19 cellular contexts compared by ENCODE assay signal in genomic region chrX:74246524-74246923, GRCh38. TPM values are rescaled to one million over a fixed set of nuclear protein-coding genes. Genes with fewer than 3 reads are reported as not detected.
A peak's percentile ranks its signal among the peaks of the same experiment; 100 is the strongest.
DNase-seq lines count a peak whose midpoint lies in the region; ATAC-seq, FAIRE-seq and TF ChIP-seq lines count a peak whose summit lies in the region.
"Had no signal": no experiment of that assay in that cellular context is flagged by ENCODE, and none has a peak within 500 bp of the region (broad histone marks: within the 10 kb centered on the region; RNA-seq: fewer than 3 reads in every experiment).

No MANE protein-coding gene starts in this region.

- TF ChIP-seq CTCF in NB4 (IDR thresholded peaks at IDR 0.05; ENCODE audit: low read depth, low read length) (no peak), epithelial cell of esophagus (IDR thresholded peaks at IDR 0.05; ENCODE audit: insufficient read depth, low read depth, low read length, missing control alignments) (no peak), gastrocnemius medialis (IDR thresholded peaks at IDR 0.05 in 4 of 5, conservative IDR thresholded peaks at IDR 0.05 in 1 of 5) (no peak), pancreas (IDR thresholded peaks at IDR 0.05) (no peak), esophagus squamous epithelium (IDR thresholded peaks at IDR 0.05) (no peak)

- no peak overlapping the region for H3K9ac ChIP-seq in GM23248

- ATAC-seq in gastrocnemius medialis (peak in 1 of 2 donors; percentile 42), pancreas (no peak)

- H3K9me3 ChIP-seq in GM23248 (ENCODE audit: low read depth) = no peaks in the 10 kb centered on the region
- H3K9me3 ChIP-seq in gastrocnemius medialis = no peaks in the 10 kb centered on the region
- H3K9me3 ChIP-seq in pancreas = no peaks in the 10 kb centered on the region
- H3K9me3 ChIP-seq in esophagus squamous epithelium = no peaks in the 10 kb centered on the region

- no peak overlapping the region for H3K4me3 ChIP-seq in GM23248
- no peak overlapping the region for H3K4me3 ChIP-seq in NB4 (ENCODE audit: low read depth, low read length)
- H3K4me3 ChIP-seq in epithelial cell of esophagus (ENCODE audit: low read length) = no peak overlapping the region
- no peak overlapping the region for H3K4me3 ChIP-seq in gastrocnemius medialis
- H3K4me3 ChIP-seq in pancreas = no peak overlapping the region
- no peak overlapping the region for H3K4me3 ChIP-seq in esophagus squamous epithelium

- H3K9me2 ChIP-seq in GM23248 (ENCODE audit: insufficient read depth) = no peaks in the 10 kb centered on the region

- H3F3A ChIP-seq in GM23248 (ENCODE audit: insufficient read depth) = 0 out of 2 replicates have a peak, but pooled peaks cover 4% of the 10 kb centered on the region

- FAIRE-seq in pancreas (lab: Jason Lieb, UNC) = no peak
- FAIRE-seq: islet of Langerhans had no signal

- H2AFZ ChIP-seq in GM23248 = no peak overlapping the region

- intact Hi-C loops in gastrocnemius medialis (cut with DNase I; ENCODE audit: low total_unique reads) = no loop called here
- intact Hi-C loops in pancreas (cut with DNase I) = no loop called here
- intact Hi-C loops in esophagus squamous epithelium (cut with DNase I) = no loop called here

- H3K27ac ChIP-seq in GM23248 (peak overlapping the region; percentile 50), gastrocnemius medialis (peak overlapping the region; percentile 16 to 67 (median 54)), pancreas (no peak overlapping the region), esophagus squamous epithelium (no peak overlapping the region)
- H3K27ac ChIP-seq: C4-2B had no signal

- H3K4me2 ChIP-seq in GM23248 (ENCODE audit: unreplicated experiment) = no peak overlapping the region

- H4K20me1 ChIP-seq in GM23248 (ENCODE audit: insufficient read depth) = 0 out of 2 replicates have a peak, but pooled peaks cover 4% of the 10 kb centered on the region

- H3K79me2 ChIP-seq in GM23248 (ENCODE audit: insufficient read depth) = peaks cover 26% of the 10 kb centered on the region

- H3K4me1 ChIP-seq in GM23248 (ENCODE audit: insufficient read depth) (peaks cover 40% of the 10 kb centered on the region), gastrocnemius medialis (peaks cover 9 to 20% of the 10 kb centered on the region in 2 donors), pancreas (no peaks in the 10 kb centered on the region), esophagus squamous epithelium (peaks cover 3 to 48% (median 12%) of the 10 kb centered on the region in 3 donors)

- in situ Hi-C loops in GM23248 (cut with MboI) (no loop called here), gastrocnemius medialis (cut with MboI; ENCODE audit: low sequenced_read_pairs in 4 of 4) (no loop called here)

- H3K36me3 ChIP-seq in GM23248 (ENCODE audit: low read depth) (peaks cover 9% of the 10 kb centered on the region; the same call in 1 of the 2 replicates), gastrocnemius medialis (no peaks in the 10 kb centered on the region), pancreas (no peaks in the 10 kb centered on the region), esophagus squamous epithelium (peaks cover 0 to 8% (median 0%) of the 10 kb centered on the region in 3 donors)

- peak; percentile 62 for DNase-seq in GM23248
- peak; percentile 21 for DNase-seq in NB4 (ENCODE audit: low read depth)
- peak; percentile 54 for DNase-seq in epithelial cell of esophagus (ENCODE audit: low read depth)
- DNase-seq in gastrocnemius medialis = no peak
- DNase-seq in NCI-H524 (lab: John Stamatoyannopoulos, UW) = no peak
- DNase-seq in pancreas = no peak
- no peak for DNase-seq in esophagus squamous epithelium (lab: John Stamatoyannopoulos, UW)
- DNase-seq: activated CD4-positive, alpha-beta memory T cell treated with anti-CD3 and anti-CD28 coated beads for 36 hours; cerebellar nuclear complex; DND-41; endodermal cell; NCI-H1092; stimulated activated CD4-positive, alpha-beta T cell treated with anti-CD3 and anti-CD28 coated beads, Interleukin-2, amount 100 ng/mL, for 24 hours had no signal

- H3K27me3 ChIP-seq in GM23248 (replicated peaks; ENCODE audit: insufficient read depth) (no peaks in the 10 kb centered on the region), gastrocnemius medialis (no peaks in the 10 kb centered on the region), pancreas (no peaks in the 10 kb centered on the region), esophagus squamous epithelium (no peaks in the 10 kb centered on the region)

- TF ChIP-seq POLR2A in NB4 (IDR thresholded peaks at IDR 0.05; ENCODE audit: extremely low read depth, insufficient read length) (no peak), gastrocnemius medialis (IDR thresholded peaks at IDR 0.05) (no peak), esophagus squamous epithelium (IDR thresholded peaks at IDR 0.05) (no peak)

RNA-seq across cellular contexts. Expression of gene ZCCHC13, which starts 57.5 kb away (rescaled TPM):
- total RNA-seq in GM23248 (2014; rRNA removed; shearing (Covaris generic)) = not detected in 2 replicates
- polyA plus RNA-seq in GM23248 (2016; fragmentation: Nextera tagmentation; extraction: Ambion mirVana) (not detected in 2 replicates), pancreas (not detected)
- total RNA-seq in gastrocnemius medialis (not detected), pancreas (not detected), esophagus squamous epithelium (not detected)
- total RNA-seq: activated CD4-positive, alpha-beta memory T cell treated with anti-CD3 and anti-CD28 coated beads for 36 hours; endodermal cell; neural crest cell; SK-MEL-5; temporal lobe had no signal
- polyA plus RNA-seq: adipose tissue had no signal

Comparison
In these comparisons a context has a peak if more than half of its experiments do, and no peak if none do; other contexts are left out.
1. DNase-seq: peak in GM23248 (single experiment), NB4 (single experiment) and epithelial cell of esophagus (single experiment); none in gastrocnemius medialis (0 of 2), NCI-H524 (0 of 2), pancreas (0 of 6) and esophagus squamous epithelium (single experiment).
2. H3K27ac ChIP-seq: peak in GM23248 (single experiment) and gastrocnemius medialis (4 of 4); none in pancreas (0 of 4) and esophagus squamous epithelium (0 of 4).